21 cellular contexts compared by ENCODE assay signal in genomic region chr10:33534455-33534854, GRCh38.
DNase-seq lines count a peak whose midpoint lies in the region; ATAC-seq, FAIRE-seq and TF ChIP-seq lines count a peak whose summit lies in the region.
"Had no signal": no experiment of that assay in that cellular context is flagged by ENCODE, and none has a peak within 500 bp of the region (broad histone marks: within the 10 kb centered on the region; RNA-seq: fewer than 3 reads in every experiment).

No MANE protein-coding gene starts in this region.

- H3K79me1 ChIP-seq in H1 (ENCODE audit: low read depth, low read length): no peaks in the 10 kb centered on the region

- CTCF ChIA-PET in HEK293 (lab: Yijun Ruan, JAX): no interaction called here
- CTCF ChIA-PET in H1 (lab: Charles Lee; ENCODE audit: partially characterized antibody): interaction anchor here (0.7 to 1.2 kb wide), 5 partner anchors 52 to 483 kb away, joined by 3 to 4 read pairs (median 3); no protein-coding TSS in a partner anchor

- H4K20me1 ChIP-seq in H1 (replicated peaks in 1 of 2; ENCODE audit: control insufficient read depth in 1 of 2, insufficient read depth in 2 of 2, low read length in 2 of 2): no peaks in the 10 kb centered on the region

- no peak overlapping the region for H4K5ac ChIP-seq in H1 (ENCODE audit: insufficient read length, low read depth, low read length)

- no peak overlapping the region for H3K23ac ChIP-seq in H1 (ENCODE audit: insufficient read length)

- H3K36me3 ChIP-seq in HEK293 (ENCODE audit: control insufficient read depth in 2 of 2, insufficient read depth in 1 of 2, low read length in 2 of 2) (no peaks in the 10 kb centered on the region), H1 (ENCODE audit: control insufficient read depth in 2 of 4, insufficient read depth in 4 of 4, low read length in 3 of 4) (peaks cover 0 to 4% (median 0%) of the 10 kb centered on the region in 4 experiments; a peak in 2 of 8 replicates), gastroesophageal sphincter (no peaks in the 10 kb centered on the region)
- H3K36me3 ChIP-seq: HAP-1 had no signal

- no peak for FAIRE-seq in H1 (lab: Jason Lieb, UNC)
- FAIRE-seq: A204.1, D721Med, GM12892, GM19239 had no signal

- no peaks in the 10 kb centered on the region; the same call in 1 of the 2 replicates for H3K23me2 ChIP-seq in H1 (ENCODE audit: low read depth, low read length)

- H2BK15ac ChIP-seq in H1 (ENCODE audit: low read length): peak overlapping the region; percentile 40; the same call in 1 of the 2 replicates

- POLR2A ChIA-PET in HEK293 (lab: Yijun Ruan, JAX): no interaction called here
- POLR2A ChIA-PET in H1 (lab: Charles Lee; ENCODE audit: partially characterized antibody): no interaction called here

- no peak overlapping the region for H2AFZ ChIP-seq in H1 (ENCODE audit: low read length)

- H3K27me3 ChIP-seq in H1 (replicated peaks in 1 of 4; ENCODE audit: control insufficient read depth in 3 of 4, extremely low read depth in 1 of 4, insufficient read depth in 3 of 4, low read length in 3 of 4): no peaks in the 10 kb centered on the region
- no peaks in the 10 kb centered on the region for H3K27me3 ChIP-seq in gastroesophageal sphincter

- TF ChIP-seq POLR2A in H1 (IDR thresholded peaks at IDR 0.05; ENCODE audit: control extremely low read depth in 1 of 2, low read depth in 2 of 2, low read length in 2 of 2) (no peak), gastroesophageal sphincter (IDR thresholded peaks at IDR 0.05) (no peak)

- H2BK120ac ChIP-seq in H1 (replicated peaks; ENCODE audit: low read depth, low read length): no peak overlapping the region

- no peak overlapping the region for H3K56ac ChIP-seq in H1 (replicated peaks; ENCODE audit: insufficient read length, low read depth, low read length)

- H3K4ac ChIP-seq in H1 (replicated peaks; ENCODE audit: insufficient read length, low read depth, low read length): no peak overlapping the region

- no peak overlapping the region for H4K8ac ChIP-seq in H1 (ENCODE audit: extremely low read depth, insufficient read depth, low read length)

- no peaks in the 10 kb centered on the region for H3K4me1 ChIP-seq in HEK293 (ENCODE audit: control insufficient read depth, insufficient read depth, low read length)
- H3K4me1 ChIP-seq in H1 (replicated peaks in 1 of 4; ENCODE audit: control insufficient read depth in 3 of 4, insufficient read depth in 4 of 4, low read length in 3 of 4): peaks cover 2 to 13% (median 9%) of the 10 kb centered on the region in 4 experiments; a peak in 6 of 7 replicates
- no peaks in the 10 kb centered on the region for H3K4me1 ChIP-seq in gastroesophageal sphincter
- H3K4me1 ChIP-seq: HAP-1 had no signal

- no peak for TF ChIP-seq RAD21 in H1 (IDR thresholded peaks at IDR 0.05 in 1 of 2, conservative IDR thresholded peaks at IDR 0.05 in 1 of 2; ENCODE audit: low read depth in 2 of 2, low read length in 2 of 2)

- intact Hi-C loops in Right ventricle myocardium inferior (cut with DNase I): no loop called here

- no peak overlapping the region for H3K27ac ChIP-seq in HEK293 (ENCODE audit: extremely low read depth, low read depth, low read length)
- H3K27ac ChIP-seq in H1 (ENCODE audit: low read depth, low read length): no peak overlapping the region
- H3K27ac ChIP-seq in gastroesophageal sphincter: no peak overlapping the region

- H3K9me3 ChIP-seq in HEK293 (ENCODE audit: control insufficient read depth, insufficient read depth, low read depth, low read length): no peaks in the 10 kb centered on the region
- H3K9me3 ChIP-seq in H1 (ENCODE audit: insufficient read depth in 2 of 2, low read depth in 1 of 2, low read length in 1 of 2): peaks cover 0 to 12% of the 10 kb centered on the region in 2 experiments; a peak in 2 of 4 replicates
- no peaks in the 10 kb centered on the region for H3K9me3 ChIP-seq in gastroesophageal sphincter
- H3K9me3 ChIP-seq: HAP-1 had no signal

- H3K9ac ChIP-seq in H1 (replicated peaks in 1 of 4; ENCODE audit: extremely low read depth in 1 of 4, low read depth in 3 of 4, low read length in 3 of 4): no peak overlapping the region

- H2BK5ac ChIP-seq in H1 (ENCODE audit: low read depth, low read length): no peak overlapping the region

- H3K14ac ChIP-seq in H1 (ENCODE audit: insufficient read length): no peak overlapping the region

- H2BK12ac ChIP-seq in H1 (ENCODE audit: low read depth, low read length): no peak overlapping the region; the same call in 1 of the 2 replicates

- WGBS in H1 (ENCODE audit: extremely low coverage in 1 of 2, insufficient coverage in 1 of 2, insufficient read length in 1 of 2, insufficient replicate concordance in 2 of 2, low coverage in 1 of 2, low lambda C conversion rate in 2 of 2, missing lambda C conversion rate in 1 of 2), 2 experiments: 92% methylated on average over 3 of the region's 3 CpGs; no CpG with 5 or more reads in 1 of the 2 experiments
- WGBS in gastroesophageal sphincter (ENCODE audit: low coverage in 1 of 2), 2 donors: 91 to 100% methylated on average over 2 of the region's 3 CpGs

- no peaks in the 10 kb centered on the region for H3K79me2 ChIP-seq in H1 (ENCODE audit: control insufficient read depth in 1 of 2, insufficient read depth in 2 of 2, low read length in 2 of 2)

- H3K4me3 ChIP-seq in HEK293 (ENCODE audit: low read depth, low read length) (no peak overlapping the region), H1 (ENCODE audit: extremely low read depth in 1 of 4, insufficient read depth in 2 of 4, low read depth in 3 of 4, low read length in 4 of 4) (no peak overlapping the region), gastroesophageal sphincter (no peak overlapping the region)
- H3K4me3 ChIP-seq: HAP-1 had no signal

- no peak overlapping the region for H3K18ac ChIP-seq in H1 (ENCODE audit: extremely low read depth, low read length)

- no peak for ATAC-seq in HG03469 (IDR thresholded peaks at IDR 0.05; ENCODE audit: unreplicated experiment)
- no peak for ATAC-seq in gastroesophageal sphincter
- ATAC-seq in Right ventricle myocardium inferior: no peak
- ATAC-seq: CD8-positive, alpha-beta T cell had no signal

- no peak overlapping the region for H2AK5ac ChIP-seq in H1 (ENCODE audit: low read depth, low read length)

- peak; percentile 41 for DNase-seq in Ammon's horn (ENCODE audit: low spot score)
- no peak for DNase-seq in H1 (ENCODE audit: low read depth in 1 of 2, low spot score in 2 of 2)
- DNase-seq in pons (ENCODE audit: low spot score): peak; percentile 6
- DNase-seq in Right ventricle myocardium inferior (ENCODE audit: missing footprints): no peak
- DNase-seq: CD8-positive, alpha-beta T cell; COR-L47; DMS153; DMS79 treated with DMSO at 0.1 percent for 48 hours; EL; GDM1; GOT3; HFFc6; IMR-90 had no signal

- H2BK20ac ChIP-seq in H1 (ENCODE audit: low read length): no peak overlapping the region; the same call in 1 of the 2 replicates

- no peak for TF ChIP-seq CTCF in HEK293 (tag by site-specific recombination; IDR thresholded peaks at IDR 0.05)
- TF ChIP-seq CTCF in H1 (IDR thresholded peaks at IDR 0.05; ENCODE audit: control extremely low read depth in 1 of 3, insufficient read depth in 1 of 3, low read depth in 1 of 3, low read length in 3 of 3): no peak
- TF ChIP-seq CTCF in gastroesophageal sphincter (IDR thresholded peaks at IDR 0.05): no peak

- H3K4me2 ChIP-seq in H1 (ENCODE audit: insufficient read depth in 1 of 2, low read depth in 2 of 2, low read length in 2 of 2): no peak overlapping the region

- H4K91ac ChIP-seq in H1 (replicated peaks; ENCODE audit: insufficient read length, low read length): no peak overlapping the region

- no peak for TF ChIP-seq EP300 in H1 (IDR thresholded peaks at IDR 0.05; ENCODE audit: borderline replicate concordance in 1 of 2, low read depth in 2 of 2, low read length in 2 of 2)
- no peak for TF ChIP-seq EP300 in gastroesophageal sphincter (IDR thresholded peaks at IDR 0.05)

TF ChIP-seq in HEK293, 187 proteins besides CTCF, POLR2A, EP300 and RAD21:
- TF ChIP-seq ZBTB1 (tag by site-specific recombination; IDR thresholded peaks at IDR 0.05) (no peak), SCRT1 (tag by site-specific recombination; IDR thresholded peaks at IDR 0.05; ENCODE audit: borderline replicate concordance) (peak; percentile 63; the same call in 1 of the 2 replicates), SCRT2 (tag by site-specific recombination; IDR thresholded peaks at IDR 0.05) (peak; percentile 57)

TF ChIP-seq in H1, 55 proteins besides CTCF, POLR2A, EP300 and RAD21:
- TF ChIP-seq GABPA (IDR thresholded peaks at IDR 0.05; ENCODE audit: borderline replicate concordance, insufficient read depth, low read length) (no peak), RFX5 (IDR thresholded peaks at IDR 0.05; ENCODE audit: borderline replicate concordance, low read depth, low read length) (no peak), FOSL1 (IDR thresholded peaks at IDR 0.05; ENCODE audit: insufficient read depth, low read depth, low read length) (no peak), BCL11A (IDR thresholded peaks at IDR 0.05; ENCODE audit: low read depth in 2 of 2, low read length in 2 of 2) (no peak), RNF2 (IDR thresholded peaks at IDR 0.05; ENCODE audit: borderline replicate concordance, low read depth, low read length, missing control alignments, poor library complexity, severe bottlenecking) (no peak), SP4 (IDR thresholded peaks at IDR 0.05; ENCODE audit: low read length) (no peak), USF2 (IDR thresholded peaks at IDR 0.05; ENCODE audit: low read length) (no peak), SP1 (IDR thresholded peaks at IDR 0.05; ENCODE audit: low read depth, low read length) (no peak), BRCA1 (IDR thresholded peaks at IDR 0.05; ENCODE audit: low read depth, low read length) (no peak)

Comparison
In these comparisons a context has a peak if more than half of its experiments do, and no peak if none do; other contexts are left out.
1. DNase-seq: peak in Ammon's horn (single experiment) and pons (single experiment); none in H1 (0 of 2) and Right ventricle myocardium inferior (single experiment).